ENCODE assay signal across 2 cellular contexts in the genomic region with DNA sequence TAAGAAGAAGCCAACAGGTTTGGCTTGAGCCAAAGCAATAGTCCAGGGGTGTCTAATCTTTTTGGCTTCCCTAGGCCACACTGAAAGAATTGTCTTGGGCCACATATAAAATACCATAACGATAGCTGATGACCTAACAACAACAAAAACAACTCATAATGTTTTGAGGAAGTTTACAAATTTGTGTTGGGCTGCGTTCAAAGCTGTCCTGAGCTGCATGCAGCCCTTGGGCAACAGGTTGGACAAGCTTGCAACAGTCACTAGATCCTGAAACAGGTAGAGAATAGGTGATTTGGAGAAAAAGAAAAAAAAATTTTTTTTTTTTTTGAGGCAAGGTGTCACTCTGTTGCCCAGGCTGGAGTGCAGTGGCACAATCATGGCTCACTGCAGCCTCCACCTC.
TF ChIP-seq lines count a peak whose summit lies in the region.

No MANE protein-coding gene starts in this region.

TF ChIP-seq in SK-N-SH, 30 proteins besides CTCF, POLR2A, EP300 and RAD21 (continued from another document):
- no peak for TF ChIP-seq ZBTB33 (IDR thresholded peaks at IDR 0.05; ENCODE audit: borderline replicate concordance, low read depth)
- no peak for TF ChIP-seq TEAD4 (IDR thresholded peaks at IDR 0.05; ENCODE audit: borderline replicate concordance, insufficient read depth)
- no peak for TF ChIP-seq TCF12 (IDR thresholded peaks at IDR 0.05)
- TF ChIP-seq, protein P1, sequence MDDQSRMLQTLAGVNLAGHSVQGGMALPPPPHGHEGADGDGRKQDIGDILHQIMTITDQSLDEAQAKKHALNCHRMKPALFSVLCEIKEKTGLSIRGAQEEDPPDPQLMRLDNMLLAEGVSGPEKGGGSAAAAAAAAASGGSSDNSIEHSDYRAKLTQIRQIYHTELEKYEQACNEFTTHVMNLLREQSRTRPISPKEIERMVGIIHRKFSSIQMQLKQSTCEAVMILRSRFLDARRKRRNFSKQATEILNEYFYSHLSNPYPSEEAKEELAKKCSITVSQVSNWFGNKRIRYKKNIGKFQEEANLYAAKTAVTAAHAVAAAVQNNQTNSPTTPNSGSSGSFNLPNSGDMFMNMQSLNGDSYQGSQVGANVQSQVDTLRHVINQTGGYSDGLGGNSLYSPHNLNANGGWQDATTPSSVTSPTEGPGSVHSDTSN (IDR thresholded peaks at IDR 0.05) = no peak
- TF ChIP-seq RFX5 (IDR thresholded peaks at IDR 0.05; ENCODE audit: low read length) = no peak
- no peak for TF ChIP-seq TAF1 (IDR thresholded peaks at IDR 0.05; ENCODE audit: borderline replicate concordance, low read depth, low read length)
- no peak for TF ChIP-seq GABPA (IDR thresholded peaks at IDR 0.05; ENCODE audit: low read depth)
- TF ChIP-seq SMC3 (IDR thresholded peaks at IDR 0.05; ENCODE audit: low read depth, low read length) = no peak
- TF ChIP-seq MEF2A (IDR thresholded peaks at IDR 0.05; ENCODE audit: borderline replicate concordance, low read depth) = no peak
- TF ChIP-seq, protein P2, sequence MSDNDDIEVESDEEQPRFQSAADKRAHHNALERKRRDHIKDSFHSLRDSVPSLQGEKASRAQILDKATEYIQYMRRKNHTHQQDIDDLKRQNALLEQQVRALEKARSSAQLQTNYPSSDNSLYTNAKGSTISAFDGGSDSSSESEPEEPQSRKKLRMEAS (IDR thresholded peaks at IDR 0.05; ENCODE audit: low read depth) = no peak
- TF ChIP-seq FOSL2 (IDR thresholded peaks at IDR 0.05; ENCODE audit: borderline replicate concordance, low read depth) = no peak
- no peak for TF ChIP-seq RCOR1 (IDR thresholded peaks at IDR 0.05; ENCODE audit: low read length)
- no peak for TF ChIP-seq FOXM1 (IDR thresholded peaks at IDR 0.05; ENCODE audit: low read depth)

TF ChIP-seq in SK-N-SH treated with all-trans-retinoic acid at 6 μM for 48 hours, 23 proteins besides CTCF, POLR2A, EP300 and RAD21 (continued from another document):
- TF ChIP-seq CSRNP3 (CRISPR knock-in tag; IDR thresholded peaks at IDR 0.05) = no peak
- TF ChIP-seq SNAI2 (CRISPR knock-in tag; IDR thresholded peaks at IDR 0.05) = no peak
- TF ChIP-seq ZNF8 (CRISPR knock-in tag; IDR thresholded peaks at IDR 0.05) = no peak
- no peak for TF ChIP-seq TOX (CRISPR knock-in tag; IDR thresholded peaks at IDR 0.05; ENCODE audit: borderline replicate concordance)
- TF ChIP-seq, protein P3, sequence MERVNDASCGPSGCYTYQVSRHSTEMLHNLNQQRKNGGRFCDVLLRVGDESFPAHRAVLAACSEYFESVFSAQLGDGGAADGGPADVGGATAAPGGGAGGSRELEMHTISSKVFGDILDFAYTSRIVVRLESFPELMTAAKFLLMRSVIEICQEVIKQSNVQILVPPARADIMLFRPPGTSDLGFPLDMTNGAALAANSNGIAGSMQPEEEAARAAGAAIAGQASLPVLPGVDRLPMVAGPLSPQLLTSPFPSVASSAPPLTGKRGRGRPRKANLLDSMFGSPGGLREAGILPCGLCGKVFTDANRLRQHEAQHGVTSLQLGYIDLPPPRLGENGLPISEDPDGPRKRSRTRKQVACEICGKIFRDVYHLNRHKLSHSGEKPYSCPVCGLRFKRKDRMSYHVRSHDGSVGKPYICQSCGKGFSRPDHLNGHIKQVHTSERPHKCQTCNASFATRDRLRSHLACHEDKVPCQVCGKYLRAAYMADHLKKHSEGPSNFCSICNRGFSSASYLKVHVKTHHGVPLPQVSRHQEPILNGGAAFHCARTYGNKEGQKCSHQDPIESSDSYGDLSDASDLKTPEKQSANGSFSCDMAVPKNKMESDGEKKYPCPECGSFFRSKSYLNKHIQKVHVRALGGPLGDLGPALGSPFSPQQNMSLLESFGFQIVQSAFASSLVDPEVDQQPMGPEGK (CRISPR knock-in tag; IDR thresholded peaks at IDR 0.05; ENCODE audit: borderline replicate concordance) = no peak
- no peak for TF ChIP-seq TCF4 (CRISPR knock-in tag; IDR thresholded peaks at IDR 0.05; ENCODE audit: borderline replicate concordance)
- TF ChIP-seq ZC3H10 (CRISPR knock-in tag; IDR thresholded peaks at IDR 0.05) = no peak
